ENCODE assay signal across 12 cellular contexts in genomic region chr19:39187552-39187943, GRCh38. TPM values are rescaled to one million over a fixed set of nuclear protein-coding genes. Genes with fewer than 3 reads are reported as not detected.
DNase-seq lines count a peak whose midpoint lies in the region; ATAC-seq and TF ChIP-seq lines count a peak whose summit lies in the region.
"Had no signal": no experiment of that assay in that cellular context is flagged by ENCODE, and none has a peak within 500 bp of the region (broad histone marks: within the 10 kb centered on the region; RNA-seq: fewer than 3 reads in every experiment).

No MANE protein-coding gene starts in this region.

- H3K4me2 ChIP-seq in KMS-11: no peak overlapping the region
- H3K4me2 ChIP-seq: BLaER1 treated with 17β-estradiol and CSF1 and Interleukin-3, amounts not matched to agents 10 nM and 100 nM had no signal

- H3K9me3 ChIP-seq in Caco-2 (no peaks in the 10 kb centered on the region; the same call in 1 of the 2 replicates), esophagus muscularis mucosa (no peaks in the 10 kb centered on the region), ovary (no peaks in the 10 kb centered on the region)
- H3K9me3 ChIP-seq: BLaER1 treated with 17β-estradiol and CSF1 and Interleukin-3, amounts not matched to agents 10 nM and 100 nM had no signal

- peak overlapping the region; percentile 8 for H3K27ac Mint-ChIP-seq in Caco-2 (ENCODE audit: unreplicated experiment)

- TF ChIP-seq EP300 in esophagus muscularis mucosa (IDR thresholded peaks at IDR 0.05) (no peak), ovary (IDR thresholded peaks at IDR 0.05) (no peak)

- no TSS peak for BruUV-seq in Caco-2 (replicated peaks; lab: Mats Ljungman, UMichigan)

- no peak overlapping the region for H3K4me3 Mint-ChIP-seq in Caco-2 (ENCODE audit: unreplicated experiment)

- CTCF ChIA-PET in Caco-2 (lab: Charles Lee): interaction anchor here (0.7 to 2.1 kb wide), 2 partner anchors 66 to 144 kb away, joined by 3 to 8 read pairs; no protein-coding TSS in a partner anchor

- POLR2A ChIA-PET in Caco-2 (lab: Charles Lee): no interaction called here

- H2AFZ ChIP-seq in KMS-11 (ENCODE audit: low read depth): no peak overlapping the region

- no peaks in the 10 kb centered on the region for H4K20me1 ChIP-seq in KMS-11 (ENCODE audit: insufficient read depth)

- H3K4me3 ChIP-seq in Caco-2 (ENCODE audit: low read depth, low read length) (no peak overlapping the region), KMS-11 (IDR thresholded peaks at IDR 0.05; ENCODE audit: insufficient read depth, low read depth, low read length) (no peak overlapping the region), esophagus muscularis mucosa (no peak overlapping the region), ovary (no peak overlapping the region)
- H3K4me3 ChIP-seq: BLaER1 treated with 17β-estradiol and CSF1 and Interleukin-3, amounts not matched to agents 10 nM and 100 nM had no signal

- H3K79me2 ChIP-seq in KMS-11 (ENCODE audit: insufficient read depth, low read depth): no peaks in the 10 kb centered on the region

- no peaks in the 10 kb centered on the region for H3K27me3 Mint-ChIP-seq in Caco-2 (ENCODE audit: insufficient read depth, unreplicated experiment)

- H3K36me3 Mint-ChIP-seq in Caco-2 (ENCODE audit: insufficient read depth, unreplicated experiment): peaks cover 43% of the 10 kb centered on the region

- no peak for TF ChIP-seq POLR2A in esophagus muscularis mucosa (IDR thresholded peaks at IDR 0.05; ENCODE audit: low read depth)
- TF ChIP-seq POLR2A in ovary (IDR thresholded peaks at IDR 0.05): no peak

- H3K4me1 Mint-ChIP-seq in Caco-2 (ENCODE audit: low read depth, unreplicated experiment): peaks cover 21% of the 10 kb centered on the region

- DNase-seq in Caco-2 (no peak), esophagus muscularis mucosa (ENCODE audit: extremely low spot score) (no peak), omental fat pad (ENCODE audit: low spot score) (no peak), ovary (no peak), NOMO-1 (lab: John Stamatoyannopoulos, UW; ENCODE audit: unreplicated experiment in 2 of 2) (no peak)
- DNase-seq: DMS79 had no signal

- H3K4me1 ChIP-seq in Caco-2 (peaks cover 8% of the 10 kb centered on the region; the same call in 1 of the 2 replicates), KMS-11 (ENCODE audit: low read depth, poor library complexity, severe bottlenecking) (no peaks in the 10 kb centered on the region), esophagus muscularis mucosa (peaks cover 0 to 8% (median 0%) of the 10 kb centered on the region in 4 donors), ovary (ENCODE audit: insufficient read depth) (no peaks in the 10 kb centered on the region)

- 31% methylated on average over 2 of the region's 8 CpGs for WGBS in esophagus muscularis mucosa
- WGBS in ovary, 3 donors: 43 to 52% (median 47%) methylated on average over 8 of the region's 8 CpGs

- H3K27ac ChIP-seq in KMS-11 (no peak overlapping the region), esophagus muscularis mucosa (replicated peaks in 1 of 4) (no peak overlapping the region), ovary (no peak overlapping the region)
- H3K27ac ChIP-seq: BLaER1 treated with 17β-estradiol and CSF1 and Interleukin-3, amounts not matched to agents 10 nM and 100 nM; epithelial cell of prostate had no signal

- H3K9ac ChIP-seq in KMS-11: no peak overlapping the region
- H3K9ac ChIP-seq: BLaER1 treated with 17β-estradiol and CSF1 and Interleukin-3, amounts not matched to agents 10 nM and 100 nM had no signal

- H3K36me3 ChIP-seq in Caco-2 (ENCODE audit: control insufficient read depth, insufficient read depth, low read length) (no peaks in the 10 kb centered on the region), KMS-11 (ENCODE audit: insufficient read depth) (no peaks in the 10 kb centered on the region), esophagus muscularis mucosa (no peaks in the 10 kb centered on the region), ovary (no peaks in the 10 kb centered on the region)

- intact Hi-C loops in Caco-2 (cut with micrococcal nuclease; ENCODE audit: unreplicated experiment) (loop anchor here (1.0 kb wide), 2 partner anchors 65 to 141 kb away; no protein-coding TSS in a partner anchor), esophagus muscularis mucosa (cut with DNase I) (loop anchor here (1.0 to 10.0 kb wide), 2 partner anchors 65 to 137 kb away; partner anchors contain the start of gene LRFN1), ovary (cut with DNase I) (loop anchor here in 3 of 4 donors (5.0 kb wide), 2 partner anchors 65 to 70 kb away; no protein-coding TSS in a partner anchor)

- ATAC-seq in omental fat pad (ENCODE audit: low FRiP score): peak; percentile 22
- ATAC-seq in GM19467 (IDR thresholded peaks at IDR 0.05; ENCODE audit: unreplicated experiment): no peak

- no peaks in the 10 kb centered on the region for H3K27me3 ChIP-seq in Caco-2 (replicated peaks; ENCODE audit: control insufficient read depth, insufficient read depth, low read length)
- H3K27me3 ChIP-seq in KMS-11 (ENCODE audit: insufficient read depth, low read depth): no peaks in the 10 kb centered on the region
- H3K27me3 ChIP-seq in esophagus muscularis mucosa: peaks cover 0 to 21% (median 0%) of the 10 kb centered on the region in 4 donors
- H3K27me3 ChIP-seq in ovary: no peaks in the 10 kb centered on the region
- H3K27me3 ChIP-seq: BLaER1 treated with 17β-estradiol and CSF1 and Interleukin-3, amounts not matched to agents 10 nM and 100 nM had no signal

- H3K9me3 Mint-ChIP-seq in Caco-2 (ENCODE audit: unreplicated experiment): peaks cover 10% of the 10 kb centered on the region

- TF ChIP-seq CTCF in Caco-2 (IDR thresholded peaks at IDR 0.05; ENCODE audit: insufficient read depth in 1 of 2, low read depth in 1 of 2, low read length in 1 of 2, severe bottlenecking in 1 of 2, unreplicated experiment in 1 of 2) (no peak), KMS-11 (conservative IDR thresholded peaks at IDR 0.05; ENCODE audit: low read depth, low read length) (peak; percentile 38; the same call in 1 of the 2 replicates), esophagus muscularis mucosa (IDR thresholded peaks at IDR 0.05) (peak in 2 of 3 experiments; percentile 0 to 23), omental fat pad (IDR thresholded peaks at IDR 0.05) (no peak), ovary (IDR thresholded peaks at IDR 0.05) (no peak)

RNA-seq across cellular contexts. Expression of gene NCCRP1, which starts 9.2 kb away (rescaled TPM):
- total RNA-seq in Caco-2 (2022): 0.39 and 0.84 TPM in 2 replicates
- under 1 TPM in 3 of 4 donors, not detected in 1; 0.17 to 0.42 (median 0.39) TPM for total RNA-seq in esophagus muscularis mucosa
- under 1 TPM in 1 of 4 donors, not detected in 3; 0.46 TPM for total RNA-seq in omental fat pad
- total RNA-seq in ovary: 1 to 10 TPM in 1 of 7 donors, under 1 TPM in 2, not detected in 4; 0.20 to 4.4 (median 0.22) TPM
- under 1 TPM; 0.05 to 0.15 TPM for polyA plus RNA-seq in ovary
- total RNA-seq: T-helper 1 cell treated with Interleukin-12 subunit alpha and Interleukin-12 subunit beta and Interleukin-4 antibody, amounts not matched to agents 30 ng/mL and 1 ng/mL, for 36 hours had no signal

RNA-seq across cellular contexts. Expression of gene SYCN, which starts 16.5 kb away (rescaled TPM):
- total RNA-seq in Caco-2 (2022) (not detected in 2 replicates), esophagus muscularis mucosa (not detected), omental fat pad (not detected), ovary (1 to 10 TPM in 2 of 7 donors, not detected in 5; 1.2 to 2.4 TPM)
- polyA plus RNA-seq in ovary: not detected
- total RNA-seq: T-helper 1 cell treated with Interleukin-12 subunit alpha and Interleukin-12 subunit beta and Interleukin-4 antibody, amounts not matched to agents 30 ng/mL and 1 ng/mL, for 36 hours had no signal

RNA-seq across cellular contexts. Expression of gene IFNL3, which starts 57.3 kb away (rescaled TPM):
- not detected in 2 replicates for total RNA-seq in Caco-2 (2022)
- not detected for total RNA-seq in esophagus muscularis mucosa
- total RNA-seq in omental fat pad: not detected
- not detected for total RNA-seq in ovary
- not detected for polyA plus RNA-seq in ovary
- total RNA-seq: mucosa of gallbladder; T-helper 1 cell treated with Interleukin-12 subunit alpha and Interleukin-12 subunit beta and Interleukin-4 antibody, amounts not matched to agents 30 ng/mL and 1 ng/mL, for 36 hours had no signal

Comparison
In these comparisons a context has a peak if more than half of its experiments do, and no peak if none do; other contexts are left out.
1. CTCF ChIP-seq: peak in KMS-11 (single experiment) and esophagus muscularis mucosa (2 of 3); none in Caco-2 (0 of 2), omental fat pad (0 of 3) and ovary (0 of 3).